9 cellular contexts compared by ENCODE assay signal in genomic region chr4:26356067-26356466, GRCh38. TPM values are rescaled to one million over a fixed set of nuclear protein-coding genes. Genes with fewer than 3 reads are reported as not detected.
A peak's percentile ranks its signal among the peaks of the same experiment; 100 is the strongest.
DNase-seq lines count a peak whose midpoint lies in the region; ATAC-seq and TF ChIP-seq lines count a peak whose summit lies in the region.
"Had no signal": no experiment of that assay in that cellular context is flagged by ENCODE, and none has a peak within 500 bp of the region (broad histone marks: within the 10 kb centered on the region; RNA-seq: fewer than 3 reads in every experiment).

No MANE protein-coding gene starts in this region.

- H3K4me3 ChIP-seq in CD8-positive, alpha-beta T cell (ENCODE audit: low read depth, low read length), result no peak overlapping the region
- H3K4me3 ChIP-seq in MG63, result no peak overlapping the region

- H3K27me3 Mint-ChIP-seq in CD8-positive, alpha-beta T cell (ENCODE audit: low read depth), result no peaks in the 10 kb centered on the region

- no peaks in the 10 kb centered on the region for H3K27me3 ChIP-seq in CD8-positive, alpha-beta T cell (ENCODE audit: insufficient read depth, low read length)
- H3K27me3 ChIP-seq in MG63, result no peaks in the 10 kb centered on the region

- intact Hi-C loops in CD8-positive, alpha-beta T cell (cut with DNase I, micrococcal nuclease), result no loop called here

- H3K36me3 ChIP-seq in CD8-positive, alpha-beta T cell (ENCODE audit: insufficient read depth, low read length), result no peaks in the 10 kb centered on the region
- peaks cover 2% of the 10 kb centered on the region; the same call in 1 of the 2 replicates for H3K36me3 ChIP-seq in MG63

- H3K4me1 ChIP-seq in CD8-positive, alpha-beta T cell (ENCODE audit: insufficient read depth, low read length), result peaks cover 17% of the 10 kb centered on the region

- ATAC-seq in CD8-positive, alpha-beta T cell, result peak; percentile 31
- ATAC-seq in GM19463 (IDR thresholded peaks at IDR 0.05; ENCODE audit: unreplicated experiment), result peak; percentile 53

- H3K27ac ChIP-seq in CD8-positive, alpha-beta T cell (ENCODE audit: low read depth, low read length), result no peak overlapping the region

- no peak for TF ChIP-seq CTCF in CD8-positive, alpha-beta T cell (IDR thresholded peaks at IDR 0.05)

- no peaks in the 10 kb centered on the region for H3K36me3 Mint-ChIP-seq in CD8-positive, alpha-beta T cell

- CTCF ChIA-PET in CD8-positive, alpha-beta T cell (lab: Charles Lee), result interaction anchor here (0.9 to 1.4 kb wide), 2 partner anchors 26 to 54 kb away, joined by 3 read pairs; no protein-coding TSS in a partner anchor

- no peak overlapping the region for H3K4me3 Mint-ChIP-seq in CD8-positive, alpha-beta T cell

- POLR2A ChIA-PET in CD8-positive, alpha-beta T cell (lab: Charles Lee), result no interaction called here

- no peak for DNase-seq in CD8-positive, alpha-beta T cell
- DNase-seq in MV-4-11 (lab: John Stamatoyannopoulos, UW) (peak; percentile 2), islet precursor cell (peak; percentile 77), MG63 (no peak), NCI-H1048 (lab: John Stamatoyannopoulos, UW) (no peak), NCI-H146 (lab: John Stamatoyannopoulos, UW) (no peak)
- DNase-seq in stimulated activated CD4-positive, alpha-beta T cell treated with anti-CD3 and anti-CD28 coated beads, Interleukin-4, amount 100 ng/mL, for 1 hour, result no peak
- DNase-seq: activated gamma-delta T cell had no signal

- H3K4me1 Mint-ChIP-seq in CD8-positive, alpha-beta T cell (ENCODE audit: low read depth), result peaks cover 27% of the 10 kb centered on the region

- H3K9me3 Mint-ChIP-seq in CD8-positive, alpha-beta T cell, result no peaks in the 10 kb centered on the region

- no peak overlapping the region for H3K27ac Mint-ChIP-seq in CD8-positive, alpha-beta T cell

- H3K9me3 ChIP-seq in CD8-positive, alpha-beta T cell (ENCODE audit: low read length), result no peaks in the 10 kb centered on the region
- H3K9me3 ChIP-seq in MG63, result no peaks in the 10 kb centered on the region

RNA-seq across cellular contexts. Expression of gene RBPJ, which starts 35.3 kb away (rescaled TPM):
- total RNA-seq in CD8-positive, alpha-beta T cell, result 10 to 100 TPM; 73.7 to 76.7 TPM
- total RNA-seq in MG63 (2014; rRNA removed; shearing (Covaris generic); ENCODE audit: low replicate concordance), result 50.7 and 59.4 TPM in 2 replicates

Comparison
In these comparisons a context has a peak if more than half of its experiments do, and no peak if none do; other contexts are left out.
1. DNase-seq: peak in MV-4-11 (single experiment) and islet precursor cell (single experiment); none in CD8-positive, alpha-beta T cell (0 of 7), MG63 (single experiment), stimulated activated CD4-positive, alpha-beta T cell treated with anti-CD3 and anti-CD28 coated beads, Interleukin-4, amount 100 ng/mL, for 1 hour (single experiment), NCI-H1048 (single experiment) and NCI-H146 (single experiment).